Comparison of ENCODE assay signal across 18 cellular contexts in genomic region chr1:6334261-6334993, GRCh38. TPM values are rescaled to one million over a fixed set of nuclear protein-coding genes. Genes with fewer than 3 reads are reported as not detected.
A peak's percentile ranks its signal among the peaks of the same experiment; 100 is the strongest.
DNase-seq lines count a peak whose midpoint lies in the region; ATAC-seq, FAIRE-seq and TF ChIP-seq lines count a peak whose summit lies in the region.
"Had no signal": no experiment of that assay in that cellular context is flagged by ENCODE, and none has a peak within 500 bp of the region (broad histone marks: within the 10 kb centered on the region; RNA-seq: fewer than 3 reads in every experiment).

No MANE protein-coding gene starts in this region.

- H3K79me2 ChIP-seq in H9 (ENCODE audit: insufficient read depth, low read length) = no peaks in the 10 kb centered on the region; the same call in 1 of the 2 replicates

- H3K27me3 Mint-ChIP-seq in H9 (ENCODE audit: low read depth) = no peaks in the 10 kb centered on the region; the same call in 1 of the 2 replicates
- H3K27me3 Mint-ChIP-seq: CD4-positive, CD25-positive, alpha-beta regulatory T cell had no signal

- no peak overlapping the region; the same call in 1 of the 2 replicates for H3K14ac ChIP-seq in H9 (ENCODE audit: insufficient read depth, low read length)
- no peak overlapping the region for H3K14ac ChIP-seq in neuronal stem cell (ENCODE audit: low read length)

- H3K27me3 ChIP-seq in BLaER1 (no peaks in the 10 kb centered on the region), H9 (ENCODE audit: insufficient read depth, low read length) (no peaks in the 10 kb centered on the region), RWPE2 (ENCODE audit: insufficient read depth, poor library complexity, severe bottlenecking) (no peaks in the 10 kb centered on the region), neuronal stem cell (ENCODE audit: control insufficient read depth in 3 of 3, insufficient read depth in 3 of 3, low read depth in 1 of 3, low read length in 3 of 3) (no peaks in the 10 kb centered on the region), small intestine (ENCODE audit: control insufficient read depth in 2 of 2, insufficient read depth in 2 of 2, low read length in 2 of 2) (no peaks in the 10 kb centered on the region), brain microvascular endothelial cell (replicated peaks) (no peaks in the 10 kb centered on the region)

- H2BK20ac ChIP-seq in H9 (ENCODE audit: low read depth, low read length, poor library complexity, severe bottlenecking) = no peak overlapping the region

- in situ Hi-C loops in brain microvascular endothelial cell (cut with HindIII; ENCODE audit: low pct_ligation_motif_present, low sequenced_read_pairs) = no loop called here

- no peak overlapping the region for H4K8ac ChIP-seq in H9 (replicated peaks; ENCODE audit: insufficient read length, low read depth, low read length)
- no peak overlapping the region for H4K8ac ChIP-seq in neuronal stem cell (ENCODE audit: low read depth, low read length)

- H2AK5ac ChIP-seq in H9 (ENCODE audit: insufficient read length, low read length) (no peak overlapping the region), neuronal stem cell (ENCODE audit: low read depth, low read length) (no peak overlapping the region)

- no peaks in the 10 kb centered on the region for H3K23me2 ChIP-seq in H9 (ENCODE audit: insufficient read length, low read depth, low read length, poor library complexity, severe bottlenecking)

- no peak overlapping the region for H3K23ac ChIP-seq in H9 (ENCODE audit: insufficient read length, low read depth, low read length)
- H3K23ac ChIP-seq in neuronal stem cell (ENCODE audit: low read depth, low read length, poor library complexity) = no peak overlapping the region

- H3K36me3 ChIP-seq in BLaER1 = peaks cover 68% of the 10 kb centered on the region
- peaks cover 41% of the 10 kb centered on the region for H3K36me3 ChIP-seq in RWPE2 (ENCODE audit: low read depth)
- H3K36me3 ChIP-seq in neuronal stem cell (replicated peaks in 1 of 2; ENCODE audit: control insufficient read depth in 2 of 2, insufficient read depth in 2 of 2, low read length in 2 of 2) = peaks cover 3 to 64% of the 10 kb centered on the region in 2 donors
- peaks cover 0 to 4% of the 10 kb centered on the region in 2 donors for H3K36me3 ChIP-seq in small intestine (ENCODE audit: control insufficient read depth in 2 of 2, insufficient read depth in 2 of 2, low read length in 2 of 2)
- no peaks in the 10 kb centered on the region for H3K36me3 ChIP-seq in brain microvascular endothelial cell (replicated peaks)

- H3K9ac ChIP-seq in BLaER1 = no peak overlapping the region
- no peak overlapping the region for H3K9ac ChIP-seq in H9 (ENCODE audit: extremely low read depth, insufficient read length, low read length)
- no peak overlapping the region for H3K9ac ChIP-seq in neuronal stem cell (ENCODE audit: low read depth, low read length, poor library complexity)

- H2AFZ ChIP-seq in H9 (ENCODE audit: low read length) (no peak overlapping the region), neuronal stem cell (ENCODE audit: low read length) (no peak overlapping the region)
- H2AFZ ChIP-seq: GM23338 had no signal

- no peak overlapping the region for H3K4me3 ChIP-seq in BLaER1
- H3K4me3 ChIP-seq in RWPE2 (ENCODE audit: severe bottlenecking) = no peak overlapping the region
- no peak overlapping the region for H3K4me3 ChIP-seq in neuronal stem cell (ENCODE audit: low read length in 2 of 2)
- no peak overlapping the region for H3K4me3 ChIP-seq in small intestine (ENCODE audit: low read depth in 1 of 2, low read length in 2 of 2)
- H3K4me3 ChIP-seq in brain microvascular endothelial cell (ENCODE audit: low read depth, low read length) = no peak overlapping the region
- H3K4me3 ChIP-seq: GM23338, HAP-1 had no signal

- peaks cover 51% of the 10 kb centered on the region for H3K4me1 ChIP-seq in BLaER1
- peaks cover 3% of the 10 kb centered on the region; the same call in 1 of the 2 replicates for H3K4me1 ChIP-seq in H9 (ENCODE audit: insufficient read depth, low read length)
- no peaks in the 10 kb centered on the region for H3K4me1 ChIP-seq in RWPE2 (ENCODE audit: insufficient read depth, poor library complexity, severe bottlenecking)
- H3K4me1 ChIP-seq in neuronal stem cell (ENCODE audit: control insufficient read depth in 2 of 2, insufficient read depth in 1 of 2, low read depth in 1 of 2, low read length in 2 of 2) = peaks cover 33 to 35% of the 10 kb centered on the region in 2 donors
- no peaks in the 10 kb centered on the region for H3K4me1 ChIP-seq in small intestine (ENCODE audit: control insufficient read depth in 2 of 2, insufficient read depth in 1 of 2, low read depth in 1 of 2, low read length in 1 of 2)
- H3K4me1 ChIP-seq: Caco-2, HAP-1 had no signal

- no peak overlapping the region for H4K91ac ChIP-seq in H9 (ENCODE audit: insufficient read length, low read depth, low read length)
- no peak overlapping the region for H4K91ac ChIP-seq in neuronal stem cell (ENCODE audit: low read depth, low read length, poor library complexity)

- no peak for TF ChIP-seq CTCF in H9 (conservative IDR thresholded peaks at IDR 0.05)
- TF ChIP-seq CTCF in RWPE2 (IDR thresholded peaks at IDR 0.05; ENCODE audit: poor library complexity, severe bottlenecking) = no peak
- TF ChIP-seq CTCF in brain microvascular endothelial cell (IDR thresholded peaks at IDR 0.05; ENCODE audit: low read depth, low read length, missing control alignments) = no peak

- no peak overlapping the region for H3K4me2 ChIP-seq in BLaER1
- no peak overlapping the region for H3K4me2 ChIP-seq in H9 (ENCODE audit: insufficient read depth, insufficient read length, low read length)
- no peak overlapping the region for H3K4me2 ChIP-seq in neuronal stem cell (ENCODE audit: insufficient read depth, low read length, poor library complexity, severe bottlenecking)

- H4K5ac ChIP-seq in H9 (ENCODE audit: insufficient read length, low read depth, low read length) = no peak overlapping the region

- no peak overlapping the region for H2BK15ac ChIP-seq in H9 (ENCODE audit: low read depth, low read length)
- H2BK15ac ChIP-seq in neuronal stem cell (ENCODE audit: low read length) = no peak overlapping the region

- WGBS in H9 (ENCODE audit: extremely low coverage, insufficient read length, low lambda C conversion rate) = no CpG with 5 or more reads among the region's 14 CpGs
- WGBS in neuronal stem cell (ENCODE audit: extremely low coverage in 2 of 2, insufficient read length in 2 of 2, insufficient replicate concordance in 1 of 2), 2 donors = no CpG with 5 or more reads among the region's 14 CpGs
- 86 to 89% (median 89%) methylated on average over 14 of the region's 14 CpGs for WGBS in small intestine, 3 donors

- H3K4ac ChIP-seq in H9 (ENCODE audit: low read depth, low read length) = no peak overlapping the region
- no peak overlapping the region for H3K4ac ChIP-seq in neuronal stem cell (ENCODE audit: low read length)

- peaks cover 17 to 34% of the 10 kb centered on the region in 2 experiments for H3K4me1 Mint-ChIP-seq in H9
- H3K4me1 Mint-ChIP-seq: CD4-positive, CD25-positive, alpha-beta regulatory T cell had no signal

- FAIRE-seq in small intestine (lab: Jason Lieb, UNC) = no peak
- FAIRE-seq: G401.6, GM12892, GM19239 had no signal

- H3K36me3 Mint-ChIP-seq in H9 (ENCODE audit: insufficient read depth in 1 of 3, low read depth in 3 of 3) = peaks cover 10 to 25% (median 21%) of the 10 kb centered on the region in 3 experiments; a peak in 6 of 7 replicates
- H3K36me3 Mint-ChIP-seq: CD4-positive, CD25-positive, alpha-beta regulatory T cell had no signal

- H3K27ac ChIP-seq in BLaER1 (0 out of 2 replicates have a peak overlapping the region, but pooled peaks have one; percentile 10), H9 (ENCODE audit: insufficient read length, low read depth, low read length) (no peak overlapping the region), RWPE2 (ENCODE audit: poor library complexity, severe bottlenecking) (no peak overlapping the region), neuronal stem cell (replicated peaks; ENCODE audit: low read length) (no peak overlapping the region), small intestine (ENCODE audit: low read depth in 1 of 2, low read length in 1 of 2) (no peak overlapping the region), brain microvascular endothelial cell (no peak overlapping the region)
- H3K27ac ChIP-seq: C4-2B had no signal

- H3K27ac Mint-ChIP-seq in H9 = peak overlapping the region; percentile 56 to 75 (median 73); a peak in 4 of 7 replicates
- H3K27ac Mint-ChIP-seq: CD4-positive, CD25-positive, alpha-beta regulatory T cell; CD8-positive, alpha-beta T cell; GM23338 had no signal

- no peaks in the 10 kb centered on the region for H3K9me3 ChIP-seq in BLaER1
- no peaks in the 10 kb centered on the region for H3K9me3 ChIP-seq in H9 (ENCODE audit: control insufficient read depth, low read depth, low read length)
- H3K9me3 ChIP-seq in RWPE2 (ENCODE audit: severe bottlenecking) = no peaks in the 10 kb centered on the region
- H3K9me3 ChIP-seq in neuronal stem cell (replicated peaks in 1 of 2; ENCODE audit: control insufficient read depth in 2 of 2, insufficient read depth in 1 of 2, low read depth in 1 of 2, low read length in 2 of 2) = peaks cover 0 to 1% of the 10 kb centered on the region in 2 donors
- H3K9me3 ChIP-seq in small intestine (ENCODE audit: control insufficient read depth, low read depth) = no peaks in the 10 kb centered on the region
- H3K9me3 ChIP-seq: Caco-2, HAP-1 had no signal

- ATAC-seq in RWPE2 (ENCODE audit: low read depth) (no peak), GM18517 (IDR thresholded peaks at IDR 0.05; ENCODE audit: unreplicated experiment) (no peak)
- ATAC-seq: CD8-positive, alpha-beta T cell had no signal

- no peaks in the 10 kb centered on the region for H3K79me1 ChIP-seq in H9 (ENCODE audit: insufficient read depth, low read depth, low read length, poor library complexity, severe bottlenecking)
- peaks cover 9% of the 10 kb centered on the region for H3K79me1 ChIP-seq in neuronal stem cell (ENCODE audit: low read depth, low read length)

- no peak overlapping the region for H3T11ph ChIP-seq in H9 (ENCODE audit: low read length)

- H3K9me3 Mint-ChIP-seq in H9 = no peaks in the 10 kb centered on the region
- H3K9me3 Mint-ChIP-seq: CD4-positive, CD25-positive, alpha-beta regulatory T cell; CD8-positive, alpha-beta T cell; GM23338 had no signal

- H3K4me3 Mint-ChIP-seq in H9 = no peak overlapping the region
- H3K4me3 Mint-ChIP-seq: CD4-positive, CD25-positive, alpha-beta regulatory T cell; CD8-positive, alpha-beta T cell; GM23338 had no signal

- no peak overlapping the region for H2BK120ac ChIP-seq in H9 (ENCODE audit: low read depth, low read length, poor library complexity, severe bottlenecking)
- H2BK120ac ChIP-seq in neuronal stem cell (ENCODE audit: low read depth, low read length) = no peak overlapping the region

- H4K20me1 ChIP-seq in BLaER1 (no peaks in the 10 kb centered on the region; the same call in 1 of the 2 replicates), H9 (ENCODE audit: control insufficient read depth, insufficient read depth, insufficient read length) (no peaks in the 10 kb centered on the region)

- no peak overlapping the region for H3K56ac ChIP-seq in H9 (ENCODE audit: insufficient read length, low read depth, low read length)

- no peak overlapping the region for H2BK12ac ChIP-seq in H9 (ENCODE audit: insufficient read length, low read depth, low read length)
- no peak overlapping the region for H2BK12ac ChIP-seq in neuronal stem cell (ENCODE audit: low read length)

- no peak for DNase-seq in H9
- peak; percentile 37 for DNase-seq in RWPE2 (ENCODE audit: low spot score)
- no peak for DNase-seq in neuronal stem cell (ENCODE audit: low spot score)
- DNase-seq in small intestine = no peak
- no peak for DNase-seq in brain microvascular endothelial cell
- DNase-seq: Caco-2; CD4-positive, CD25-positive, alpha-beta regulatory T cell; CD8-positive, alpha-beta T cell; DMS153; DND-41 had no signal

- no peak overlapping the region for H3K18ac ChIP-seq in H9 (ENCODE audit: insufficient read length, low read depth, low read length)
- H3K18ac ChIP-seq in neuronal stem cell (ENCODE audit: low read length) = peak overlapping the region; percentile 49

- no peak overlapping the region for H2BK5ac ChIP-seq in H9 (ENCODE audit: insufficient read length, low read length)
- no peak overlapping the region for H2BK5ac ChIP-seq in neuronal stem cell (ENCODE audit: low read length)

RNA-seq across cellular contexts. Expression of gene ACOT7, which starts 59.1 kb away (rescaled TPM):
- 85.2 and 87.4 TPM in 2 replicates for total RNA-seq in H9 (2021)
- 83.2 TPM for polyA plus RNA-seq in neuronal stem cell (2013, experiment 1 of 2)
- polyA plus RNA-seq in neuronal stem cell (2013, experiment 2 of 2) = 81.2 TPM
- polyA plus RNA-seq in small intestine = 10 to 100 TPM; 63.5 to 93.8 (median 83.9) TPM
